Comparison of ENCODE assay signal across 9 cellular contexts in the genomic region with DNA sequence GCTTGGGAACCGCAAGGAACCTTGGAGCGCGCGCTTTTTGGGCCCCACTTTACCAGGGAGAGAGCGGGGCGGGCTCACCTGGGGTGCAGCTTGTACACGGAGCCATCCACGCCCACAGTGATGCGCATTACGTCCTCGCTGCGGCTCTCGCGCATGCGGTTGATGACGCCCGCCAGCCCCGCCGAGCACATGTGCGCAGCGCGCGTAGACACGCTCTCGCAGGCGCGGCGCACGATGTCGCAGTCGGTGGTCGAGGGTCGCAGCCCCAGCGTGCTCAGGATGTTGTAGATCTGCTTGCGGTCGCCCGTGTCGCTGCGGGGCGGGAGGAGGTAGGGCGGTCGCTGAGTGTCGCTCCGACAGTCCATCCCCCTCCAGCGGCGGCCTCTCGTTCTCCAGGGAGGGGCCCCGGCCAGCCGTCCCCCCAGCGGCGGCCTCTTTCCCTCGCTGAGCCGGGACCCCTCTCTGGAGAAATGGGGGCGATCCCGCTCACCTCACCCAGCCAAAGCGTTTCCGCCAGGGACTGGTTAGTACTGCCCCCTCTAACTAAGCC. TPM values are rescaled to one million over a fixed set of nuclear protein-coding genes. Genes with fewer than 3 reads are reported as not detected.
DNase-seq lines count a peak whose midpoint lies in the region; ATAC-seq, FAIRE-seq and TF ChIP-seq lines count a peak whose summit lies in the region.
"Had no signal": no experiment of that assay in that cellular context is flagged by ENCODE, and none has a peak within 500 bp of the region (broad histone marks: within the 10 kb centered on the region; RNA-seq: fewer than 3 reads in every experiment).

No MANE protein-coding gene starts in this region.

- no peaks in the 10 kb centered on the region for H3K9me3 ChIP-seq in A549
- no peaks in the 10 kb centered on the region for H3K9me3 ChIP-seq in effector memory CD4-positive, alpha-beta T cell (ENCODE audit: control insufficient read depth, low read length)
- H3K9me3 ChIP-seq in stomach, result no peaks in the 10 kb centered on the region

- no peaks in the 10 kb centered on the region for H3K4me1 ChIP-seq in A549
- peaks cover 7% of the 10 kb centered on the region for H3K4me1 ChIP-seq in effector memory CD4-positive, alpha-beta T cell (ENCODE audit: control insufficient read depth, insufficient read depth, low read length, poor library complexity, severe bottlenecking)
- peaks cover 19 to 23% (median 20%) of the 10 kb centered on the region in 4 donors for H3K4me1 ChIP-seq in stomach

- peaks cover 44% of the 10 kb centered on the region for H3K4me1 Mint-ChIP-seq in nephron

- H3K36me3 Mint-ChIP-seq in nephron (ENCODE audit: low read depth), result no peaks in the 10 kb centered on the region

- H3K4me3 Mint-ChIP-seq in nephron, result peak overlapping the region; percentile 63 to 73 (median 66)

- FAIRE-seq in A549 (lab: Jason Lieb, UNC), result no peak
- FAIRE-seq: A204.1 had no signal

- H3K27ac Mint-ChIP-seq in nephron, result no peak overlapping the region

- DNase-seq in A549 (ENCODE audit: low read depth in 1 of 2, low spot score in 1 of 2), result no peak
- DNase-seq in activated CD4-positive, alpha-beta T cell treated with anti-CD3 and anti-CD28 coated beads, Interleukin-2, amount 50 U/mL, for 4 hours, result peak; percentile 55 to 63
- DNase-seq in effector memory CD4-positive, alpha-beta T cell, result peak; percentile 32 to 45 (median 41)
- DNase-seq in stomach, result no peak
- no peak for DNase-seq in erythroblast (lab: John Stamatoyannopoulos, UW)

- H3K27ac ChIP-seq in A549, result no peak overlapping the region
- H3K27ac ChIP-seq in effector memory CD4-positive, alpha-beta T cell (ENCODE audit: insufficient read depth, low read length, poor library complexity, severe bottlenecking), result no peak overlapping the region
- H3K27ac ChIP-seq in stomach, result peak overlapping the region in 1 of 5 donors; percentile 1

- CTCF ChIA-PET in A549 (lab: Yijun Ruan, JAX), result interaction anchor here (0.6 kb wide), 1 partner anchor 68 kb away, joined by 3 read pairs; no protein-coding TSS in a partner anchor

- TF ChIP-seq CTCF in A549 (IDR thresholded peaks at IDR 0.05), result no peak
- TF ChIP-seq CTCF in nephron (IDR thresholded peaks at IDR 0.05; ENCODE audit: unreplicated experiment in 3 of 3), result no peak
- TF ChIP-seq CTCF in stomach (IDR thresholded peaks at IDR 0.05), result no peak

- TF ChIP-seq EP300 in A549 (IDR thresholded peaks at IDR 0.05) (no peak), stomach (IDR thresholded peaks at IDR 0.05) (no peak)

- TF ChIP-seq POLR2A in A549 (IDR thresholded peaks at IDR 0.05; ENCODE audit: low read length) (no peak), stomach (IDR thresholded peaks at IDR 0.05) (no peak), erythroblast (IDR thresholded peaks at IDR 0.05; ENCODE audit: low read length) (no peak)

- peaks cover 43% of the 10 kb centered on the region for H3K27me3 Mint-ChIP-seq in nephron (ENCODE audit: low read depth)

- intact Hi-C loops in stomach (cut with DNase I; ENCODE audit: low total_unique reads), result no loop called here

- POLR2A ChIA-PET in A549 (lab: Yijun Ruan, JAX), result no interaction called here

- H3K4me3 ChIP-seq in A549, result no peak overlapping the region
- H3K4me3 ChIP-seq in effector memory CD4-positive, alpha-beta T cell (ENCODE audit: insufficient read depth, low read depth, low read length, poor library complexity, severe bottlenecking), result peak overlapping the region; percentile 42
- H3K4me3 ChIP-seq in stomach, result peak overlapping the region; percentile 40 to 50 (median 46)

- 90% methylated on average over 53 of the region's 57 CpGs for WGBS in A549 (ENCODE audit: missing lambda C conversion rate)
- 14 to 20% (median 16%) methylated on average over 24 to 57 of the region's 57 CpGs for WGBS in stomach, 5 donors

- H3K4me2 ChIP-seq in A549, result peak overlapping the region; percentile 58

- ATAC-seq in A549, result no peak
- no peak for ATAC-seq in HG03460 (IDR thresholded peaks at IDR 0.05; ENCODE audit: unreplicated experiment)
- ATAC-seq in GM18868 (IDR thresholded peaks at IDR 0.05; ENCODE audit: unreplicated experiment), result no peak

- no peaks in the 10 kb centered on the region for H3K27me3 ChIP-seq in effector memory CD4-positive, alpha-beta T cell (replicated peaks; ENCODE audit: control insufficient read depth, insufficient read depth, low read length, poor library complexity, severe bottlenecking)
- peaks cover 0 to 28% (median 14%) of the 10 kb centered on the region in 3 donors for H3K27me3 ChIP-seq in stomach

- no peak for TF ChIP-seq RAD21 in A549 (conservative IDR thresholded peaks at IDR 0.05 in 1 of 2, IDR thresholded peaks at IDR 0.05 in 1 of 2)

- H3K9me3 Mint-ChIP-seq in nephron, result no peaks in the 10 kb centered on the region

- H3K36me3 ChIP-seq in effector memory CD4-positive, alpha-beta T cell (ENCODE audit: control insufficient read depth, insufficient read depth, low read length), result no peaks in the 10 kb centered on the region
- no peaks in the 10 kb centered on the region for H3K36me3 ChIP-seq in stomach

TF ChIP-seq in A549, 52 proteins besides CTCF, POLR2A, EP300 and RAD21:
- TF ChIP-seq ZNF302 (CRISPR knock-in tag; IDR thresholded peaks at IDR 0.05), result no peak
- TF ChIP-seq FOSL2 (IDR thresholded peaks at IDR 0.05), result no peak
- TF ChIP-seq FOSL2 (CRISPR knock-in tag; IDR thresholded peaks at IDR 0.05), result no peak
- no peak for TF ChIP-seq HEYL (CRISPR knock-in tag; IDR thresholded peaks at IDR 0.05)

RNA-seq across cellular contexts. Expression of a gene that starts 4.4 kb away (rescaled TPM):
- not detected in 2 replicates for polyA plus RNA-seq in A549 (2011; rRNA removed)
- polyA plus RNA-seq in A549 (2012; cell fraction: cytosol; rRNA removed), result not detected in 2 replicates
- 0.22 TPM in 1 of 2 replicates, not detected in the other for polyA plus RNA-seq in A549 (2012; cell fraction: nucleus; rRNA removed)
- polyA plus RNA-seq in A549 (2017; fragmentation: RNase III; extraction: RNeasy Plus Mini Kit Qiagen cat#74134 plus additional on column Dnase treatment), result not detected in 3 replicates
- polyA minus RNA-seq in A549 (2011; rRNA and poly(A)+ RNA removed), result not detected in 2 replicates
- not detected for total RNA-seq in stomach
- polyA plus RNA-seq in stomach, result 1 to 10 TPM in 1 of 3 donors, not detected in 2; 2.2 TPM

RNA-seq across cellular contexts. Expression of a gene that starts 22.1 kb away (rescaled TPM):
- polyA plus RNA-seq in A549 (2011; rRNA removed), result 126 and 132 TPM in 2 replicates
- 266 and 297 TPM in 2 replicates for polyA plus RNA-seq in A549 (2012; cell fraction: cytosol; rRNA removed)
- 269 and 274 TPM in 2 replicates for polyA plus RNA-seq in A549 (2012; cell fraction: nucleus; rRNA removed)
- polyA plus RNA-seq in A549 (2017; fragmentation: RNase III; extraction: RNeasy Plus Mini Kit Qiagen cat#74134 plus additional on column Dnase treatment), result 138 TPM in 3 replicates
- polyA minus RNA-seq in A549 (2011; rRNA and poly(A)+ RNA removed), result 62.7 and 104 TPM in 2 replicates
- total RNA-seq in stomach, result 10 to 100 TPM; 19.8 to 91.2 (median 34.3) TPM
- 10 to 100 TPM; 77.2 to 85.4 (median 79.6) TPM for polyA plus RNA-seq in stomach

RNA-seq across cellular contexts. Expression of a gene that starts 41.3 kb away (rescaled TPM):
- polyA plus RNA-seq in A549 (2011; rRNA removed) (not detected in 2 replicates), A549 (2017; fragmentation: RNase III; extraction: RNeasy Plus Mini Kit Qiagen cat#74134 plus additional on column Dnase treatment) (not detected in 3 replicates), stomach (10 to 100 TPM; 14.6 to 36.7 (median 17.7) TPM)
- not detected in 2 replicates for polyA plus RNA-seq in A549 (2012; cell fraction: cytosol; rRNA removed)
- polyA plus RNA-seq in A549 (2012; cell fraction: nucleus; rRNA removed), result 0.02 TPM in 1 of 2 replicates, not detected in the other
- not detected in 2 replicates for polyA minus RNA-seq in A549 (2011; rRNA and poly(A)+ RNA removed)
- total RNA-seq in stomach, result 100 to 1,000 TPM in 1 of 5 donors, 10 to 100 TPM in 4; 37.3 to 179 (median 58.8) TPM

RNA-seq across cellular contexts. Expression of a gene that starts 43.7 kb away (rescaled TPM):
- polyA plus RNA-seq in A549 (2011; rRNA removed) (not detected in 2 replicates), A549 (2017; fragmentation: RNase III; extraction: RNeasy Plus Mini Kit Qiagen cat#74134 plus additional on column Dnase treatment) (0.12 TPM in 1 of 3 replicates, not detected in the others), stomach (1 to 10 TPM in 2 of 3 donors, under 1 TPM in 1; 0.80 to 1.9 (median 1.4) TPM)
- 0.03 TPM in 1 of 2 replicates, not detected in the other for polyA plus RNA-seq in A549 (2012; cell fraction: cytosol; rRNA removed)
- not detected in 2 replicates for polyA plus RNA-seq in A549 (2012; cell fraction: nucleus; rRNA removed)
- not detected in 2 replicates for polyA minus RNA-seq in A549 (2011; rRNA and poly(A)+ RNA removed)
- under 1 TPM in 1 of 5 donors, not detected in 4; 0.55 TPM for total RNA-seq in stomach

RNA-seq across cellular contexts. Expression of a gene that starts 55.3 kb away (rescaled TPM):
- 113 and 142 TPM in 2 replicates for polyA plus RNA-seq in A549 (2011; rRNA removed)
- polyA plus RNA-seq in A549 (2012; cell fraction: cytosol; rRNA removed), result 86.7 and 111 TPM in 2 replicates
- polyA plus RNA-seq in A549 (2012; cell fraction: nucleus; rRNA removed), result 82.2 and 89.2 TPM in 2 replicates
- polyA plus RNA-seq in A549 (2017; fragmentation: RNase III; extraction: RNeasy Plus Mini Kit Qiagen cat#74134 plus additional on column Dnase treatment), result 130 to 133 TPM (median 130 TPM) in 3 replicates
- polyA minus RNA-seq in A549 (2011; rRNA and poly(A)+ RNA removed), result 118 and 131 TPM in 2 replicates
- total RNA-seq in stomach, result 10 to 100 TPM; 35.7 to 86.9 (median 52.0) TPM
- polyA plus RNA-seq in stomach, result 10 to 100 TPM; 35.3 to 58.7 (median 52.4) TPM

Comparison
In these comparisons a context has a peak if more than half of its experiments do, and no peak if none do; other contexts are left out.
1. DNase-seq: peak in activated CD4-positive, alpha-beta T cell treated with anti-CD3 and anti-CD28 coated beads, Interleukin-2, amount 50 U/mL, for 4 hours (2 of 2) and effector memory CD4-positive, alpha-beta T cell (3 of 3); none in A549 (0 of 2), stomach (single experiment) and erythroblast (0 of 2).
2. RNA of a gene that starts 41.3 kb away (polyA plus RNA-seq): 14.6 to 36.7 TPM in stomach; 0.02 TPM in A549; every median in the first group is over 10 times any median in the second.